In the genomic region with DNA sequence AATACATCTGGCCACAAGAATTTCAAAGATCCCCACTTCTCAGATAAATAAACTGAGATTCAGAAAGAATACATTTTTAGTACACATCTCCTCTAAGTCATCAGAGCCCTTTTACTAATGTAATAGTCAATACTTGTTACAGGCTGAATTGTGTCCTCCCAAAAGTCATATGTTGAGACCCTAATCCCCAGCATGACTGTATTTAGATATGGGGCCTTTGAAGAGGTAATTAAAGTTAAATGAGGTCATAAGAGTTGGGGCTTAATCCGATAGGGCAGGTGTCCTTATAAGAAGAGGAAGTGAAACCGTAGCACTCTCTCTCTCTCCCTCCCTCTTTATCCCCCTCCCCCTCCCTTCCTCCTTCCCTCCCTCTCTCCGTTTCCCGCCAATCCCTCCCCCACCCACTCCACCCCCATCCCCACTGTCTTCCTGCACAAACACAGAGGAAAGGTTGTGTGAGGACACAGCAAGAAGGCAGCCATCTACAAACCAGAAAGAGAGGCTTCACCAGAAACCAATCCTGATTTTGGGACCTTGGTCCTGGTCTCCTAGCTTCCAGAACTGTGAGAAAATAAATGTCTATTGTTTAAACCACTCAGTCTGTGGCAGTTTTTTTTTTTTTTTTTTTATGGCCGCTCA, we compare ENCODE assay signal across 9 cellular contexts.
DNase-seq lines count a peak whose midpoint lies in the region; ATAC-seq and TF ChIP-seq lines count a peak whose summit lies in the region.
"Had no signal": no experiment of that assay in that cellular context is flagged by ENCODE, and none has a peak within 500 bp of the region (broad histone marks: within the 10 kb centered on the region; RNA-seq: fewer than 3 reads in every experiment).

No MANE protein-coding gene starts in this region.

- intact Hi-C loops in transverse colon (cut with DNase I; ENCODE audit: low total_unique reads), result no loop called here
- intact Hi-C loops in spleen (cut with DNase I; ENCODE audit: low total_unique reads), result no loop called here

- WGBS in transverse colon (ENCODE audit: low coverage in 1 of 2), 2 donors, result 19 to 22% methylated on average over 3 to 5 of the region's 5 CpGs
- WGBS in spleen, 5 donors, result 18 to 23% (median 21%) methylated on average over 5 of the region's 5 CpGs

- TF ChIP-seq POLR2A in transverse colon (IDR thresholded peaks at IDR 0.05), result no peak
- TF ChIP-seq POLR2A in spleen (IDR thresholded peaks at IDR 0.05), result no peak

- TF ChIP-seq EP300 in transverse colon (IDR thresholded peaks at IDR 0.05; ENCODE audit: low read depth), result no peak

- H3K36me3 ChIP-seq in transverse colon (no peaks in the 10 kb centered on the region), spleen (no peaks in the 10 kb centered on the region)
- H3K36me3 ChIP-seq: thoracic aorta had no signal

- H3K9me3 ChIP-seq in transverse colon (no peaks in the 10 kb centered on the region), spleen (peaks cover 0 to 10% (median 6%) of the 10 kb centered on the region in 8 donors)
- H3K9me3 ChIP-seq: thoracic aorta had no signal

- H3K9me3 Mint-ChIP-seq in memory B cell, result peaks cover 4% of the 10 kb centered on the region

- peaks cover 18% of the 10 kb centered on the region for H3K4me1 Mint-ChIP-seq in memory B cell

- TF ChIP-seq CTCF in transverse colon (IDR thresholded peaks at IDR 0.05) (no peak), GM13976 (IDR thresholded peaks at IDR 0.05; ENCODE audit: borderline replicate concordance, control extremely low read depth, extremely low read depth, insufficient read depth, missing control alignments) (no peak), spleen (IDR thresholded peaks at IDR 0.05 in 8 of 11, conservative IDR thresholded peaks at IDR 0.05 in 3 of 11) (no peak)

- H3K27ac Mint-ChIP-seq in memory B cell, result peak overlapping the region; percentile 86

- H3K27me3 ChIP-seq in transverse colon (no peaks in the 10 kb centered on the region), spleen (replicated peaks in 1 of 7) (no peaks in the 10 kb centered on the region)

- peaks cover 1% of the 10 kb centered on the region for H3K36me3 Mint-ChIP-seq in memory B cell

- in situ Hi-C loops in transverse colon (cut with MboI; ENCODE audit: low pct_ligation_motif_present in 1 of 4, low pct_unique_long_range_greater_than_20kb in 1 of 4, low sequenced_read_pairs in 3 of 4), result no loop called here
- in situ Hi-C loops in GM13976 (cut with MboI; ENCODE audit: low sequenced_read_pairs, unreplicated experiment), result no loop called here

- H3K27ac ChIP-seq in transverse colon, result no peak overlapping the region
- no peak overlapping the region for H3K27ac ChIP-seq in spleen
- H3K27ac ChIP-seq: thoracic aorta had no signal

- ATAC-seq in GM19452 (IDR thresholded peaks at IDR 0.05; ENCODE audit: unreplicated experiment) (peak; percentile 80), HG03139 (IDR thresholded peaks at IDR 0.05; ENCODE audit: unreplicated experiment) (peak; percentile 79), memory B cell (ENCODE audit: low read depth) (peak; percentile 99)

- H3K4me3 Mint-ChIP-seq in memory B cell, result no peak overlapping the region

- H3K4me1 ChIP-seq in transverse colon (peaks cover 0 to 10% (median 0%) of the 10 kb centered on the region in 4 donors), spleen (peaks cover 0 to 21% (median 11%) of the 10 kb centered on the region in 6 donors)

- H3K4me3 ChIP-seq in transverse colon (no peak overlapping the region), spleen (no peak overlapping the region)
- H3K4me3 ChIP-seq: thoracic aorta had no signal

- DNase-seq in NCI-H524 treated with DMSO at 0.1 percent for 48 hours (lab: John Stamatoyannopoulos, UW), result peak; percentile 89
- DNase-seq in memory B cell (ENCODE audit: low spot score in 2 of 2), result peak in 1 of 2 donors; percentile 32
- no peak for DNase-seq in transverse colon
- DNase-seq in stimulated activated CD4-positive, alpha-beta T cell treated with anti-CD3 and anti-CD28 coated beads, Interleukin-1b, Interleukin-23, amount 100 ng/mL, for 48 hours, result no peak
- no peak for DNase-seq in GM13976 (ENCODE audit: low spot score)
- no peak for DNase-seq in spleen

- no peaks in the 10 kb centered on the region for H3K27me3 Mint-ChIP-seq in memory B cell
